Comparison of ENCODE assay signal across 1 cellular context in the genomic region with DNA sequence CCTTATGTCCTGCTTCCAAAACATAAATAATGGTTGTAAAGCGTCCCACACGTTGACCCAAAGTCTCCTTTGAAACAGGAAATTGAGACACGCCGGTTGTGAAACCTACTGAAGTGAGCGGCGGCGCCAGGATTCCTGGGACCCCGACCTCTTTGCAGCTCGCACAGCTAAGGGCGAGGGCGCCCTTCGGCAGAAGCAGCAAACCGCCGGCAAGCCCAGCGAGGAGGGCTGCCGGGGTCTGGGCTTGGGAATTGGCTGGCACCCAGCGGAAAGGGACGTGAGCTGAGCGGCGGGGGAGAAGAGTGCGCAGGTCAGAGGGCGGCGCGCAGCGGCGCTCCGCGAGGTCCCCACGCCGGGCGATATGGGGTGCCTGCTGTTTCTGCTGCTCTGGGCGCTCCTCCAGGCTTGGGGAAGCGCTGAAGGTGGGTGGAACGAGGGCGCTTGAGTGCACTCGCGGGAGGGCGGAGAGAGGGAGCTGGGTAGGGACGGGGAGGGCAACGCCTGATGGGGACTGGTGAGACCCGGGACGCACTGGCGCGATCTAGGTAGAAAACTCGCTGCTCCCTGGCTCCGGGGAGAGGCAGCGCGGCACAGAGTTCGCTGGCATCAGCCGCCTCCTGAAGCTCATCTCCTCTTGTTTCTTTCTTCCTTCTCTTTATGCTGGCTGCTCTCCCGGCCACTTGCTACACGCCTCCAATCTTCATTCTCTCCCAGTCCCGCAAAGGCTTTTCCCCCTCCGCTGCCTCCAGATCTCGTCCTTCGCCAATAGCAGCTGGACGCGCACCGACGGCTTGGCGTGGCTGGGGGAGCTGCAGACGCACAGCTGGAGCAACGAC.
TF ChIP-seq lines count a peak whose summit lies in the region.

A gene (plus strand): TSS at position 155 of the 836 bp plus-strand sequence. CDS start 207 bp downstream, at position 362.

TF ChIP-seq in HEK293, 187 proteins besides CTCF, POLR2A, EP300 and RAD21 (continued from another document and continues in another):
- TF ChIP-seq, protein P1, sequence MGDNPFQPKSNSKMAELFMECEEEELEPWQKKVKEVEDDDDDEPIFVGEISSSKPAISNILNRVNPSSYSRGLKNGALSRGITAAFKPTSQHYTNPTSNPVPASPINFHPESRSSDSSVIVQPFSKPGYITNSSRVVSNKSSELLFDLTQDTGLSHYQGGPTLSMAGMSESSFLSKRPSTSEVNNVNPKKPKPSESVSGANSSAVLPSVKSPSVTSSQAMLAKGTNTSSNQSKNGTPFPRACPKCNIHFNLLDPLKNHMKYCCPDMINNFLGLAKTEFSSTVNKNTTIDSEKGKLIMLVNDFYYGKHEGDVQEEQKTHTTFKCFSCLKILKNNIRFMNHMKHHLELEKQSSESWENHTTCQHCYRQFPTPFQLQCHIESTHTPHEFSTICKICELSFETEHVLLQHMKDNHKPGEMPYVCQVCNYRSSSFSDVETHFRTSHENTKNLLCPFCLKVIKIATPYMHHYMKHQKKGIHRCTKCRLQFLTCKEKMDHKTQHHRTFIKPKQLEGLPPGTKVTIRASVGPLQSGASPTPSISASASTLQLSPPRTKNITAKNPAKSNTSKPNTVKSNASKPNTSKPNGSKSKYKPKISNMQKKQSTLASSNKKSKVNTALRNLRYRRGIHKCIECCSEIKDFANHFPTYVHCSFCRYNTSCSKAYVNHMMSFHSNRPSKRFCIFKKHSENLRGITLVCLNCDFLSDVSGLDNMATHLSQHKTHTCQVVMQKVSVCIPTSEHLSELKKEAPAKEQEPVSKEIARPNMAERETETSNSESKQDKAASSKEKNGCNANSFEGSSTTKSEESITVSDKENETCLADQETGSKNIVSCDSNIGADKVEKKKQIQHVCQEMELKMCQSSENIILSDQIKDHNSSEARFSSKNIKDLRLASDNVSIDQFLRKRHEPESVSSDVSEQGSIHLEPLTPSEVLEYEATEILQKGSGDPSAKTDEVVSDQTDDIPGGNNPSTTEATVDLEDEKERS (tag by site-specific recombination; IDR thresholded peaks at IDR 0.05), result no peak
- peak; percentile 53; the same call in 1 of the 2 replicates for TF ChIP-seq GLIS1 (tag by site-specific recombination; IDR thresholded peaks at IDR 0.05)
- TF ChIP-seq ZNF10 (tag by site-specific recombination; IDR thresholded peaks at IDR 0.05), result no peak
- TF ChIP-seq MYNN (tag by site-specific recombination; IDR thresholded peaks at IDR 0.05; ENCODE audit: borderline replicate concordance), result no peak
- TF ChIP-seq, protein P2, sequence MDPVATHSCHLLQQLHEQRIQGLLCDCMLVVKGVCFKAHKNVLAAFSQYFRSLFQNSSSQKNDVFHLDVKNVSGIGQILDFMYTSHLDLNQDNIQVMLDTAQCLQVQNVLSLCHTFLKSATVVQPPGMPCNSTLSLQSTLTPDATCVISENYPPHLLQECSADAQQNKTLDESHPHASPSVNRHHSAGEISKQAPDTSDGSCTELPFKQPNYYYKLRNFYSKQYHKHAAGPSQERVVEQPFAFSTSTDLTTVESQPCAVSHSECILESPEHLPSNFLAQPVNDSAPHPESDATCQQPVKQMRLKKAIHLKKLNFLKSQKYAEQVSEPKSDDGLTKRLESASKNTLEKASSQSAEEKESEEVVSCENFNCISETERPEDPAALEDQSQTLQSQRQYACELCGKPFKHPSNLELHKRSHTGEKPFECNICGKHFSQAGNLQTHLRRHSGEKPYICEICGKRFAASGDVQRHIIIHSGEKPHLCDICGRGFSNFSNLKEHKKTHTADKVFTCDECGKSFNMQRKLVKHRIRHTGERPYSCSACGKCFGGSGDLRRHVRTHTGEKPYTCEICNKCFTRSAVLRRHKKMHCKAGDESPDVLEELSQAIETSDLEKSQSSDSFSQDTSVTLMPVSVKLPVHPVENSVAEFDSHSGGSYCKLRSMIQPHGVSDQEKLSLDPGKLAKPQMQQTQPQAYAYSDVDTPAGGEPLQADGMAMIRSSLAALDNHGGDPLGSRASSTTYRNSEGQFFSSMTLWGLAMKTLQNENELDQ (tag by site-specific recombination; IDR thresholded peaks at IDR 0.05; ENCODE audit: low read depth), result no peak
- TF ChIP-seq, protein P3, sequence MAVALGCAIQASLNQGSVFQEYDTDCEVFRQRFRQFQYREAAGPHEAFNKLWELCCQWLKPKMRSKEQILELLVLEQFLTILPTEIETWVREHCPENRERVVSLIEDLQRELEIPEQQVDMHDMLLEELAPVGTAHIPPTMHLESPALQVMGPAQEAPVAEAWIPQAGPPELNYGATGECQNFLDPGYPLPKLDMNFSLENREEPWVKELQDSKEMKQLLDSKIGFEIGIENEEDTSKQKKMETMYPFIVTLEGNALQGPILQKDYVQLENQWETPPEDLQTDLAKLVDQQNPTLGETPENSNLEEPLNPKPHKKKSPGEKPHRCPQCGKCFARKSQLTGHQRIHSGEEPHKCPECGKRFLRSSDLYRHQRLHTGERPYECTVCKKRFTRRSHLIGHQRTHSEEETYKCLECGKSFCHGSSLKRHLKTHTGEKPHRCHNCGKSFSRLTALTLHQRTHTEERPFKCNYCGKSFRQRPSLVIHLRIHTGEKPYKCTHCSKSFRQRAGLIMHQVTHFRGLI (tag by site-specific recombination; IDR thresholded peaks at IDR 0.05), result peak; percentile 94
- TF ChIP-seq ZFP69B (tag by site-specific recombination; IDR thresholded peaks at IDR 0.05), result no peak
- TF ChIP-seq, protein P4, sequence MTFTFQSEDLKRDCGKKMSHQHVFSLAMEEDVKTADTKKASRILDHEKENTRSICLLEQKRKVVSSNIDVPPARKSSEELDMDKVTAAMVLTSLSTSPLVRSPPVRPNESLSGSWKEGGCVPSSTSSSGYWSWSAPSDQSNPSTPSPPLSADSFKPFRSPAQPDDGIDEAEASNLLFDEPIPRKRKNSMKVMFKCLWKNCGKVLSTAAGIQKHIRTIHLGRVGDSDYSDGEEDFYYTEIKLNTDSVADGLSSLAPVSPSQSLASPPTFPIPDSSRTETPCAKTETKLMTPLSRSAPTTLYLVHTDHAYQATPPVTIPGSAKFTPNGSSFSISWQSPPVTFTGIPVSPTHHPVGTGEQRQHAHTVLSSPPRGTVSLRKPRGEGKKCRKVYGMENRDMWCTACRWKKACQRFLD (tag by site-specific recombination; IDR thresholded peaks at IDR 0.05), result no peak
- peak; percentile 75 for TF ChIP-seq GLIS2 (tag by site-specific recombination; IDR thresholded peaks at IDR 0.05)
- TF ChIP-seq ZNF76 (tag by site-specific recombination; IDR thresholded peaks at IDR 0.05; ENCODE audit: borderline replicate concordance, low read depth), result peak; percentile 60
- no peak for TF ChIP-seq ZNF658 (tag by site-specific recombination; IDR thresholded peaks at IDR 0.05)
- TF ChIP-seq KLF7 (tag by site-specific recombination; IDR thresholded peaks at IDR 0.05; ENCODE audit: borderline replicate concordance), result no peak
- TF ChIP-seq ZNF366 (tag by site-specific recombination; conservative IDR thresholded peaks at IDR 0.05), result peak; percentile 26; the same call in 1 of the 2 replicates
- TF ChIP-seq, protein P5, sequence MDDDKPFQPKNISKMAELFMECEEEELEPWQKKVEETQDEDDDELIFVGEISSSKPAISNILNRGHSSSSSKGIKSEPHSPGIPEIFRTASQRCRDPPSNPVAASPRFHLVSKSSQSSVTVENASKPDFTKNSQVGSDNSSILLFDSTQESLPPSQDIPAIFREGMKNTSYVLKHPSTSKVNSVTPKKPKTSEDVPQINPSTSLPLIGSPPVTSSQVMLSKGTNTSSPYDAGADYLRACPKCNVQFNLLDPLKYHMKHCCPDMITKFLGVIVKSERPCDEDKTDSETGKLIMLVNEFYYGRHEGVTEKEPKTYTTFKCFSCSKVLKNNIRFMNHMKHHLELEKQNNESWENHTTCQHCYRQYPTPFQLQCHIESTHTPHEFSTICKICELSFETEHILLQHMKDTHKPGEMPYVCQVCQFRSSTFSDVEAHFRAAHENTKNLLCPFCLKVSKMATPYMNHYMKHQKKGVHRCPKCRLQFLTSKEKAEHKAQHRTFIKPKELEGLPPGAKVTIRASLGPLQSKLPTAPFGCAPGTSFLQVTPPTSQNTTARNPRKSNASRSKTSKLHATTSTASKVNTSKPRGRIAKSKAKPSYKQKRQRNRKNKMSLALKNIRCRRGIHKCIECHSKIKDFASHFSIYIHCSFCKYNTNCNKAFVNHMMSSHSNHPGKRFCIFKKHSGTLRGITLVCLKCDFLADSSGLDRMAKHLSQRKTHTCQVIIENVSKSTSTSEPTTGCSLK (tag by site-specific recombination; IDR thresholded peaks at IDR 0.05), result no peak
- no peak for TF ChIP-seq ZFP3 (tag by site-specific recombination; IDR thresholded peaks at IDR 0.05; ENCODE audit: low read depth)
- TF ChIP-seq KLF9 (tag by site-specific recombination; IDR thresholded peaks at IDR 0.05; ENCODE audit: low read depth), result no peak
- TF ChIP-seq ZNF138 (tag by site-specific recombination; IDR thresholded peaks at IDR 0.05; ENCODE audit: borderline replicate concordance), result no peak
- peak; percentile 95 for TF ChIP-seq ZIC2 (tag by site-specific recombination; IDR thresholded peaks at IDR 0.05)
- TF ChIP-seq ZNF549 (tag by site-specific recombination; IDR thresholded peaks at IDR 0.05), result no peak
- TF ChIP-seq ZNF701 (tag by site-specific recombination; IDR thresholded peaks at IDR 0.05), result no peak
- TF ChIP-seq, protein P6, sequence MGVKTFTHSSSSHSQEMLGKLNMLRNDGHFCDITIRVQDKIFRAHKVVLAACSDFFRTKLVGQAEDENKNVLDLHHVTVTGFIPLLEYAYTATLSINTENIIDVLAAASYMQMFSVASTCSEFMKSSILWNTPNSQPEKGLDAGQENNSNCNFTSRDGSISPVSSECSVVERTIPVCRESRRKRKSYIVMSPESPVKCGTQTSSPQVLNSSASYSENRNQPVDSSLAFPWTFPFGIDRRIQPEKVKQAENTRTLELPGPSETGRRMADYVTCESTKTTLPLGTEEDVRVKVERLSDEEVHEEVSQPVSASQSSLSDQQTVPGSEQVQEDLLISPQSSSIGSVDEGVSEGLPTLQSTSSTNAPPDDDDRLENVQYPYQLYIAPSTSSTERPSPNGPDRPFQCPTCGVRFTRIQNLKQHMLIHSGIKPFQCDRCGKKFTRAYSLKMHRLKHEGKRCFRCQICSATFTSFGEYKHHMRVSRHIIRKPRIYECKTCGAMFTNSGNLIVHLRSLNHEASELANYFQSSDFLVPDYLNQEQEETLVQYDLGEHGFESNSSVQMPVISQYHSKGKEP (tag by site-specific recombination; IDR thresholded peaks at IDR 0.05), result no peak
- TF ChIP-seq, protein P7, sequence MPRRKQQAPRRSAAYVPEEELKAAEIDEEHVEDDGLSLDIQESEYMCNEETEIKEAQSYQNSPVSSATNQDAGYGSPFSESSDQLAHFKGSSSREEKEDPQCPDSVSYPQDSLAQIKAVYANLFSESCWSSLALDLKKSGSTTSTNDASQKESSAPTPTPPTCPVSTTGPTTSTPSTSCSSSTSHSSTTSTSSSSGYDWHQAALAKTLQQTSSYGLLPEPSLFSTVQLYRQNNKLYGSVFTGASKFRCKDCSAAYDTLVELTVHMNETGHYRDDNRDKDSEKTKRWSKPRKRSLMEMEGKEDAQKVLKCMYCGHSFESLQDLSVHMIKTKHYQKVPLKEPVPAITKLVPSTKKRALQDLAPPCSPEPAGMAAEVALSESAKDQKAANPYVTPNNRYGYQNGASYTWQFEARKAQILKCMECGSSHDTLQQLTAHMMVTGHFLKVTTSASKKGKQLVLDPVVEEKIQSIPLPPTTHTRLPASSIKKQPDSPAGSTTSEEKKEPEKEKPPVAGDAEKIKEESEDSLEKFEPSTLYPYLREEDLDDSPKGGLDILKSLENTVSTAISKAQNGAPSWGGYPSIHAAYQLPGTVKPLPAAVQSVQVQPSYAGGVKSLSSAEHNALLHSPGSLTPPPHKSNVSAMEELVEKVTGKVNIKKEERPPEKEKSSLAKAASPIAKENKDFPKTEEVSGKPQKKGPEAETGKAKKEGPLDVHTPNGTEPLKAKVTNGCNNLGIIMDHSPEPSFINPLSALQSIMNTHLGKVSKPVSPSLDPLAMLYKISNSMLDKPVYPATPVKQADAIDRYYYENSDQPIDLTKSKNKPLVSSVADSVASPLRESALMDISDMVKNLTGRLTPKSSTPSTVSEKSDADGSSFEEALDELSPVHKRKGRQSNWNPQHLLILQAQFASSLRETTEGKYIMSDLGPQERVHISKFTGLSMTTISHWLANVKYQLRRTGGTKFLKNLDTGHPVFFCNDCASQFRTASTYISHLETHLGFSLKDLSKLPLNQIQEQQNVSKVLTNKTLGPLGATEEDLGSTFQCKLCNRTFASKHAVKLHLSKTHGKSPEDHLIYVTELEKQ (tag by site-specific recombination; IDR thresholded peaks at IDR 0.05; ENCODE audit: borderline replicate concordance), result no peak
- TF ChIP-seq TCF7L2 (IDR thresholded peaks at IDR 0.05; ENCODE audit: borderline replicate concordance, low read depth, low read length), result no peak
- TF ChIP-seq, protein P8, sequence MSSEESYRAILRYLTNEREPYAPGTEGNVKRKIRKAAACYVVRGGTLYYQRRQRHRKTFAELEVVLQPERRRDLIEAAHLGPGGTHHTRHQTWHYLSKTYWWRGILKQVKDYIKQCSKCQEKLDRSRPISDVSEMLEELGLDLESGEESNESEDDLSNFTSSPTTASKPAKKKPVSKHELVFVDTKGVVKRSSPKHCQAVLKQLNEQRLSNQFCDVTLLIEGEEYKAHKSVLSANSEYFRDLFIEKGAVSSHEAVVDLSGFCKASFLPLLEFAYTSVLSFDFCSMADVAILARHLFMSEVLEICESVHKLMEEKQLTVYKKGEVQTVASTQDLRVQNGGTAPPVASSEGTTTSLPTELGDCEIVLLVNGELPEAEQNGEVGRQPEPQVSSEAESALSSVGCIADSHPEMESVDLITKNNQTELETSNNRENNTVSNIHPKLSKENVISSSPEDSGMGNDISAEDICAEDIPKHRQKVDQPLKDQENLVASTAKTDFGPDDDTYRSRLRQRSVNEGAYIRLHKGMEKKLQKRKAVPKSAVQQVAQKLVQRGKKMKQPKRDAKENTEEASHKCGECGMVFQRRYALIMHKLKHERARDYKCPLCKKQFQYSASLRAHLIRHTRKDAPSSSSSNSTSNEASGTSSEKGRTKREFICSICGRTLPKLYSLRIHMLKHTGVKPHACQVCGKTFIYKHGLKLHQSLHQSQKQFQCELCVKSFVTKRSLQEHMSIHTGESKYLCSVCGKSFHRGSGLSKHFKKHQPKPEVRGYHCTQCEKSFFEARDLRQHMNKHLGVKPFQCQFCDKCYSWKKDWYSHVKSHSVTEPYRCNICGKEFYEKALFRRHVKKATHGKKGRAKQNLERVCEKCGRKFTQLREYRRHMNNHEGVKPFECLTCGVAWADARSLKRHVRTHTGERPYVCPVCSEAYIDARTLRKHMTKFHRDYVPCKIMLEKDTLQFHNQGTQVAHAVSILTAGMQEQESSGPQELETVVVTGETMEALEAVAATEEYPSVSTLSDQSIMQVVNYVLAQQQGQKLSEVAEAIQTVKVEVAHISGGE (tag by site-specific recombination; conservative IDR thresholded peaks at IDR 0.05; ENCODE audit: low read depth), result no peak
- no peak for TF ChIP-seq ZNF266 (tag by site-specific recombination; IDR thresholded peaks at IDR 0.05; ENCODE audit: low read depth)
- TF ChIP-seq SALL2 (tag by site-specific recombination; IDR thresholded peaks at IDR 0.05; ENCODE audit: borderline replicate concordance), result no peak
